12 cellular contexts compared by ENCODE assay signal in genomic region chr2:29014331-29014730, GRCh38. TPM values are rescaled to one million over a fixed set of nuclear protein-coding genes. Genes with fewer than 3 reads are reported as not detected.
DNase-seq lines count a peak whose midpoint lies in the region; ATAC-seq and TF ChIP-seq lines count a peak whose summit lies in the region.
"Had no signal": no experiment of that assay in that cellular context is flagged by ENCODE, and none has a peak within 500 bp of the region (broad histone marks: within the 10 kb centered on the region; RNA-seq: fewer than 3 reads in every experiment).

No MANE protein-coding gene starts in this region.

- H3K27ac ChIP-seq in heart left ventricle (peak overlapping the region; percentile 79 to 98 (median 88)), foreskin keratinocyte (no peak overlapping the region)

- intact Hi-C loops in activated CD4-positive, alpha-beta T cell treated with anti-CD3 and anti-CD28 coated beads, Interleukin-2, amount 10 ng/mL, durations not matched to agents 24 days and 14 days (cut with micrococcal nuclease), result loop anchor here (1.0 to 10.0 kb wide), 5 partner anchors 56 to 300 kb away; partner anchors contain the start of genes TRMT61B and WDR43
- intact Hi-C loops in heart left ventricle (cut with DNase I), result loop anchor here in 6 of 10 donors (2.0 to 10.0 kb wide), 8 partner anchors 37 to 103 kb away; partner anchors contain the start of gene CLIP4 (in 3 of the 6)

- no peaks in the 10 kb centered on the region for H3K36me3 ChIP-seq in heart left ventricle

- no peak for DNase-seq in activated CD4-positive, alpha-beta T cell treated with anti-CD3 and anti-CD28 coated beads, Interleukin-2, amount 10 ng/mL, durations not matched to agents 24 days and 14 days
- DNase-seq in heart left ventricle, result peak in 1 of 5 donors; percentile 57
- DNase-seq in stimulated activated CD4-positive, alpha-beta T cell treated with anti-CD3 and anti-CD28 coated beads, Interleukin-1b, Interleukin-23, amount 100 ng/mL, for 48 hours, result peak; percentile 33
- no peak for DNase-seq in NCI-H2107 treated with DMSO at 0.1 percent for 48 hours (lab: John Stamatoyannopoulos, UW; ENCODE audit: unreplicated experiment)
- no peak for DNase-seq in foreskin keratinocyte
- no peak for DNase-seq in HUDEP-2 (lab: John Stamatoyannopoulos, UW; ENCODE audit: unreplicated experiment in 76 of 76)
- DNase-seq in middle frontal gyrus (ENCODE audit: extremely low spot score, low spot score), result no peak
- DNase-seq: NCI-H1417 had no signal

- no peaks in the 10 kb centered on the region for H3K27me3 ChIP-seq in heart left ventricle
- peaks cover 2% of the 10 kb centered on the region for H3K27me3 ChIP-seq in foreskin keratinocyte

- peak overlapping the region; percentile 99 for H3K27ac Mint-ChIP-seq in activated CD4-positive, alpha-beta T cell treated with anti-CD3 and anti-CD28 coated beads, Interleukin-2, amount 10 ng/mL, durations not matched to agents 24 days and 14 days

- no peak for TF ChIP-seq POLR2A in heart left ventricle (IDR thresholded peaks at IDR 0.05)

- no peaks in the 10 kb centered on the region for H3K9me3 Mint-ChIP-seq in activated CD4-positive, alpha-beta T cell treated with anti-CD3 and anti-CD28 coated beads, Interleukin-2, amount 10 ng/mL, durations not matched to agents 24 days and 14 days

- peaks cover 6 to 83% (median 64%) of the 10 kb centered on the region in 12 donors for H3K4me1 ChIP-seq in heart left ventricle
- H3K4me1 ChIP-seq in foreskin keratinocyte, result no peaks in the 10 kb centered on the region

- H3K4me1 Mint-ChIP-seq in activated CD4-positive, alpha-beta T cell treated with anti-CD3 and anti-CD28 coated beads, Interleukin-2, amount 10 ng/mL, durations not matched to agents 24 days and 14 days, result peaks cover 69% of the 10 kb centered on the region

- peak overlapping the region; percentile 93 for H3K4me3 Mint-ChIP-seq in activated CD4-positive, alpha-beta T cell treated with anti-CD3 and anti-CD28 coated beads, Interleukin-2, amount 10 ng/mL, durations not matched to agents 24 days and 14 days

- H3K36me3 Mint-ChIP-seq in activated CD4-positive, alpha-beta T cell treated with anti-CD3 and anti-CD28 coated beads, Interleukin-2, amount 10 ng/mL, durations not matched to agents 24 days and 14 days (ENCODE audit: low read depth), result peaks cover 2% of the 10 kb centered on the region

- peak overlapping the region in 10 of 12 donors; percentile 3 to 47 (median 22) for H3K4me3 ChIP-seq in heart left ventricle

- peak; percentile 3 for ATAC-seq in GM21367 (IDR thresholded peaks at IDR 0.05; ENCODE audit: unreplicated experiment)
- peak in 1 of 4 donors; percentile 3 for ATAC-seq in heart left ventricle
- ATAC-seq in foreskin keratinocyte, result no peak

- H3K9me3 ChIP-seq in heart left ventricle, result no peaks in the 10 kb centered on the region

- WGBS in heart left ventricle, 4 donors, result 58 to 70% (median 64%) methylated on average over 8 of the region's 8 CpGs

- no peaks in the 10 kb centered on the region for H3K27me3 Mint-ChIP-seq in activated CD4-positive, alpha-beta T cell treated with anti-CD3 and anti-CD28 coated beads, Interleukin-2, amount 10 ng/mL, durations not matched to agents 24 days and 14 days

- TF ChIP-seq CTCF in heart left ventricle (IDR thresholded peaks at IDR 0.05) (no peak), foreskin keratinocyte (conservative IDR thresholded peaks at IDR 0.05) (no peak)

RNA-seq across cellular contexts. Expression of gene TOGARAM2, which starts 33.2 kb away (rescaled TPM):
- 4.8 and 6.7 TPM in 2 replicates for total RNA-seq in activated CD4-positive, alpha-beta T cell treated with anti-CD3 and anti-CD28 coated beads, Interleukin-2, amount 10 ng/mL, durations not matched to agents 24 days and 14 days
- total RNA-seq in heart left ventricle (10 to 100 TPM in 3 of 9 donors, 1 to 10 TPM in 5, under 1 TPM in 1; 0.24 to 23.5 (median 6.2) TPM), foreskin keratinocyte (0.24 and 0.28 TPM in 2 replicates)
- polyA plus RNA-seq in heart left ventricle (10 to 100 TPM in 1 of 2 donors, 1 to 10 TPM in 1; 5.5 to 23.9 TPM), foreskin keratinocyte (0.06 and 0.10 TPM in 2 replicates)
- total RNA-seq: epithelial cell of proximal tubule had no signal

RNA-seq across cellular contexts. Expression of gene PCARE, which starts 60.0 kb away (rescaled TPM):
- total RNA-seq in activated CD4-positive, alpha-beta T cell treated with anti-CD3 and anti-CD28 coated beads, Interleukin-2, amount 10 ng/mL, durations not matched to agents 24 days and 14 days, result not detected in 2 replicates
- total RNA-seq in heart left ventricle (1 to 10 TPM in 4 of 9 donors, under 1 TPM in 5; 0.61 to 2.4 (median 0.87) TPM), foreskin keratinocyte (not detected in 2 replicates)
- polyA plus RNA-seq in heart left ventricle (1 to 10 TPM in 1 of 2 donors, under 1 TPM in 1; 0.10 to 1.6 TPM), foreskin keratinocyte (not detected in 2 replicates)
- total RNA-seq: epithelial cell of proximal tubule, posterior vena cava had no signal
- polyA plus RNA-seq: keratinocyte had no signal
